8 cellular contexts compared by ENCODE assay signal in genomic region chr2:26764078-26764887, GRCh38. TPM values are rescaled to one million over a fixed set of nuclear protein-coding genes. Genes with fewer than 3 reads are reported as not detected.
A peak's percentile ranks its signal among the peaks of the same experiment; 100 is the strongest.
DNase-seq lines count a peak whose midpoint lies in the region; ATAC-seq and TF ChIP-seq lines count a peak whose summit lies in the region.

TSS of gene SLC35F6 (plus strand) at chr2:26764284. CDS start at chr2:26764350, 66 bp downstream.

- peaks cover 38% of the 10 kb centered on the region; the same call in 1 of the 2 replicates for H3K4me1 ChIP-seq in HUES6 (ENCODE audit: control insufficient read depth, insufficient read depth, low read length)
- H3K4me1 ChIP-seq in fibroblast of lung (ENCODE audit: control insufficient read depth, extremely low read depth, insufficient read depth, low read length) = peaks cover 7% of the 10 kb centered on the region
- peaks cover 23% of the 10 kb centered on the region in 2 donors for H3K4me1 ChIP-seq in naive thymus-derived CD4-positive, alpha-beta T cell (ENCODE audit: control insufficient read depth in 2 of 2, insufficient read depth in 2 of 2, low read length in 2 of 2)

- H3K36me3 Mint-ChIP-seq in activated T-helper 17 cell treated with anti-CD3 and anti-CD28 coated beads, Interleukin-2, amount 50 U/mL, for 72 hours (ENCODE audit: low read depth) = peaks cover 7% of the 10 kb centered on the region
- H3K36me3 Mint-ChIP-seq in naive thymus-derived CD4-positive, alpha-beta T cell = peaks cover 0 to 3% (median 0%) of the 10 kb centered on the region in 5 donors
- no peaks in the 10 kb centered on the region for H3K36me3 Mint-ChIP-seq in stimulated activated memory B cell treated with anti-CD40 and anti-IgM and Interleukin-4, amounts not matched to agents 10 μg/mL and 1 μg/mL and 100 μg/mL, for 72 hours

- peak within 1 kb of the TSS; percentile 97 for H3K4me3 Mint-ChIP-seq in activated T-helper 17 cell treated with anti-CD3 and anti-CD28 coated beads, Interleukin-2, amount 50 U/mL, for 72 hours
- H3K4me3 Mint-ChIP-seq in naive thymus-derived CD4-positive, alpha-beta T cell = peak within 1 kb of the TSS; percentile 85 to 97 (median 94)
- peak within 1 kb of the TSS; percentile 96 for H3K4me3 Mint-ChIP-seq in stimulated activated memory B cell treated with anti-CD40 and anti-IgM and Interleukin-4, amounts not matched to agents 10 μg/mL and 1 μg/mL and 100 μg/mL, for 72 hours

- H3K9me3 Mint-ChIP-seq in activated T-helper 17 cell treated with anti-CD3 and anti-CD28 coated beads, Interleukin-2, amount 50 U/mL, for 72 hours = no peaks in the 10 kb centered on the region
- H3K9me3 Mint-ChIP-seq in naive thymus-derived CD4-positive, alpha-beta T cell = peaks cover 0 to 3% (median 0%) of the 10 kb centered on the region in 11 donors
- H3K9me3 Mint-ChIP-seq in stimulated activated memory B cell treated with anti-CD40 and anti-IgM and Interleukin-4, amounts not matched to agents 10 μg/mL and 1 μg/mL and 100 μg/mL, for 72 hours = no peaks in the 10 kb centered on the region

- peaks cover 20% of the 10 kb centered on the region for H3K4me1 Mint-ChIP-seq in activated T-helper 17 cell treated with anti-CD3 and anti-CD28 coated beads, Interleukin-2, amount 50 U/mL, for 72 hours
- H3K4me1 Mint-ChIP-seq in naive thymus-derived CD4-positive, alpha-beta T cell = peaks cover 28 to 54% (median 39%) of the 10 kb centered on the region in 7 donors
- H3K4me1 Mint-ChIP-seq in stimulated activated memory B cell treated with anti-CD40 and anti-IgM and Interleukin-4, amounts not matched to agents 10 μg/mL and 1 μg/mL and 100 μg/mL, for 72 hours = peaks cover 39% of the 10 kb centered on the region

- intact Hi-C loops in naive thymus-derived CD4-positive, alpha-beta T cell (cut with micrococcal nuclease) = loop anchor here (1.0 to 10.0 kb wide), 8 partner anchors 8 to 1792 kb away; partner anchors contain the start of genes ADGRF3 (in 2 of the 2), SELENOI (in 2 of the 2), AGBL5 (in 1 of the 2) and BABAM2 (in 1 of the 2)

- no peak for TF ChIP-seq CTCF in GM20000 (IDR thresholded peaks at IDR 0.05; ENCODE audit: extremely low read depth, missing control alignments)
- TF ChIP-seq CTCF in fibroblast of lung (conservative IDR thresholded peaks at IDR 0.05 in 1 of 2, IDR thresholded peaks at IDR 0.05 in 1 of 2; ENCODE audit: low read depth in 1 of 2, low read length in 2 of 2) = no peak

- H2AFZ ChIP-seq in fibroblast of lung (ENCODE audit: low read length) = peak within 1 kb of the TSS; percentile 69

- H3K9ac ChIP-seq in HUES6 (ENCODE audit: low read length) = peak within 1 kb of the TSS; percentile 90
- H3K9ac ChIP-seq in fibroblast of lung (ENCODE audit: insufficient read depth, low read length) = peak within 1 kb of the TSS; percentile 97

- H3K36me3 ChIP-seq in HUES6 (ENCODE audit: control insufficient read depth, insufficient read depth, low read length) (no peaks in the 10 kb centered on the region), fibroblast of lung (ENCODE audit: control insufficient read depth, insufficient read depth, low read length) (peaks cover 3% of the 10 kb centered on the region)
- H3K36me3 ChIP-seq in naive thymus-derived CD4-positive, alpha-beta T cell (ENCODE audit: control insufficient read depth in 2 of 3, insufficient read depth in 3 of 3, low read length in 3 of 3) = peaks cover 0 to 6% (median 0%) of the 10 kb centered on the region in 3 experiments

- peaks cover 46% of the 10 kb centered on the region for H3K79me2 ChIP-seq in fibroblast of lung (ENCODE audit: control insufficient read depth, insufficient read depth, low read length)

- H3K27me3 ChIP-seq in HUES6 (ENCODE audit: control insufficient read depth, insufficient read depth, low read length) = no peaks in the 10 kb centered on the region
- H3K27me3 ChIP-seq in fibroblast of lung (ENCODE audit: control insufficient read depth, insufficient read depth, low read length) = no peaks in the 10 kb centered on the region
- H3K27me3 ChIP-seq in naive thymus-derived CD4-positive, alpha-beta T cell (ENCODE audit: control insufficient read depth in 2 of 2, insufficient read depth in 2 of 2, low read length in 2 of 2) = no peaks in the 10 kb centered on the region

- H3K4me3 ChIP-seq in HUES6 (ENCODE audit: low read depth, low read length) = peak within 1 kb of the TSS; percentile 95
- peak within 1 kb of the TSS; percentile 78 to 91 (median 90) for H3K4me3 ChIP-seq in fibroblast of lung (replicated peaks in 1 of 4; ENCODE audit: control extremely low read depth in 1 of 4, insufficient read depth in 1 of 4, low read depth in 3 of 4, low read length in 4 of 4)
- H3K4me3 ChIP-seq in naive thymus-derived CD4-positive, alpha-beta T cell (ENCODE audit: low read length) = peak within 1 kb of the TSS; percentile 92

- CTCF ChIA-PET in naive thymus-derived CD4-positive, alpha-beta T cell (lab: Charles Lee) = interaction anchor here (0.6 to 1.5 kb wide), 2 partner anchors 10 to 283 kb away, joined by 3 read pairs; no protein-coding TSS in a partner anchor

- no peaks in the 10 kb centered on the region for H3K9me3 ChIP-seq in HUES6 (ENCODE audit: control insufficient read depth, insufficient read depth, low read depth, low read length)
- H3K9me3 ChIP-seq in fibroblast of lung (ENCODE audit: control insufficient read depth, insufficient read depth, low read depth, low read length) = no peaks in the 10 kb centered on the region
- no peaks in the 10 kb centered on the region for H3K9me3 ChIP-seq in naive thymus-derived CD4-positive, alpha-beta T cell (ENCODE audit: control insufficient read depth in 2 of 3, low read length in 3 of 3)

- peak within 1 kb of the TSS; percentile 98 for H3K27ac Mint-ChIP-seq in activated T-helper 17 cell treated with anti-CD3 and anti-CD28 coated beads, Interleukin-2, amount 50 U/mL, for 72 hours
- H3K27ac Mint-ChIP-seq in naive thymus-derived CD4-positive, alpha-beta T cell = peak within 1 kb of the TSS; percentile 62 to 97 (median 91)
- H3K27ac Mint-ChIP-seq in stimulated activated memory B cell treated with anti-CD40 and anti-IgM and Interleukin-4, amounts not matched to agents 10 μg/mL and 1 μg/mL and 100 μg/mL, for 72 hours = peak within 1 kb of the TSS; percentile 94

- peak; percentile 94 for ATAC-seq in activated T-helper 17 cell treated with anti-CD3 and anti-CD28 coated beads, Interleukin-2, amount 50 U/mL, for 72 hours (replicated peaks)
- ATAC-seq in naive thymus-derived CD4-positive, alpha-beta T cell = peak; percentile 95
- ATAC-seq in stimulated activated memory B cell treated with anti-CD40 and anti-IgM and Interleukin-4, amounts not matched to agents 10 μg/mL and 1 μg/mL and 100 μg/mL, for 72 hours = peak; percentile 97

- H3K27me3 Mint-ChIP-seq in activated T-helper 17 cell treated with anti-CD3 and anti-CD28 coated beads, Interleukin-2, amount 50 U/mL, for 72 hours = no peaks in the 10 kb centered on the region
- peaks cover 0 to 6% (median 0%) of the 10 kb centered on the region in 5 donors for H3K27me3 Mint-ChIP-seq in naive thymus-derived CD4-positive, alpha-beta T cell
- H3K27me3 Mint-ChIP-seq in stimulated activated memory B cell treated with anti-CD40 and anti-IgM and Interleukin-4, amounts not matched to agents 10 μg/mL and 1 μg/mL and 100 μg/mL, for 72 hours = no peaks in the 10 kb centered on the region

- H3K4me2 ChIP-seq in fibroblast of lung (ENCODE audit: extremely low read depth, insufficient read depth, low read length) = peak within 1 kb of the TSS; percentile 98

- H3K27ac ChIP-seq in HUES6 (ENCODE audit: low read depth, low read length) = peak within 1 kb of the TSS; percentile 57; the same call in 1 of the 2 replicates
- H3K27ac ChIP-seq in fibroblast of lung (ENCODE audit: insufficient read depth, low read length) = peak within 1 kb of the TSS; percentile 92
- H3K27ac ChIP-seq in naive thymus-derived CD4-positive, alpha-beta T cell (ENCODE audit: low read depth, low read length) = peak within 1 kb of the TSS; percentile 82

- peak; percentile 74 for DNase-seq in COR-L47 (lab: John Stamatoyannopoulos, UW)
- peak; percentile 92 for DNase-seq in GM20000 (ENCODE audit: low spot score)
- peak; percentile 74 to 81 for DNase-seq in fibroblast of lung (ENCODE audit: low read depth in 2 of 2)
- DNase-seq in naive thymus-derived CD4-positive, alpha-beta T cell = peak; percentile 70 to 90 (median 86)

- POLR2A ChIA-PET in naive thymus-derived CD4-positive, alpha-beta T cell (lab: Charles Lee) = interaction anchor here (0.5 to 1.2 kb wide), 5 partner anchors 8 to 20 kb away, joined by 3 read pairs; no protein-coding TSS in a partner anchor

- no peaks in the 10 kb centered on the region for H4K20me1 ChIP-seq in fibroblast of lung (ENCODE audit: control insufficient read depth, extremely low read depth, insufficient read depth, low read length)

RNA-seq across cellular contexts. Expression of gene SLC35F6, which starts in this region (rescaled TPM):
- 88.4 TPM for polyA plus RNA-seq in PFSK-1 (2012; ENCODE audit: insufficient read length, low read depth)
- 10 to 100 TPM in 1 of 2 donors, 1 to 10 TPM in 1; 8.2 to 15.0 TPM for total RNA-seq in activated T-helper 17 cell treated with anti-CD3 and anti-CD28 coated beads, Interleukin-2, amount 50 U/mL, for 72 hours
- total RNA-seq in fibroblast of lung = 61.4 and 65.5 TPM in 2 replicates
- 35.2 and 50.0 TPM in 2 replicates for polyA plus RNA-seq in fibroblast of lung
- 32.6 and 38.7 TPM in 2 replicates for polyA plus RNA-seq in fibroblast of lung (2012)
- 148 and 156 TPM in 2 replicates for polyA minus RNA-seq in fibroblast of lung (ENCODE audit: low replicate concordance)
- total RNA-seq in naive thymus-derived CD4-positive, alpha-beta T cell = 10 to 100 TPM; 17.3 to 22.5 (median 19.9) TPM
- polyA plus RNA-seq in naive thymus-derived CD4-positive, alpha-beta T cell = 1 to 10 TPM; 4.7 to 6.6 TPM

Comparison
In these comparisons a context has a peak if more than half of its experiments do, and no peak if none do; other contexts are left out.
1. Peak in every context shown above with its lines: DNase-seq, ATAC-seq, H3K4me3 ChIP-seq and H3K27ac ChIP-seq.